Comparison of ENCODE assay signal across 2 cellular contexts in the genomic region with DNA sequence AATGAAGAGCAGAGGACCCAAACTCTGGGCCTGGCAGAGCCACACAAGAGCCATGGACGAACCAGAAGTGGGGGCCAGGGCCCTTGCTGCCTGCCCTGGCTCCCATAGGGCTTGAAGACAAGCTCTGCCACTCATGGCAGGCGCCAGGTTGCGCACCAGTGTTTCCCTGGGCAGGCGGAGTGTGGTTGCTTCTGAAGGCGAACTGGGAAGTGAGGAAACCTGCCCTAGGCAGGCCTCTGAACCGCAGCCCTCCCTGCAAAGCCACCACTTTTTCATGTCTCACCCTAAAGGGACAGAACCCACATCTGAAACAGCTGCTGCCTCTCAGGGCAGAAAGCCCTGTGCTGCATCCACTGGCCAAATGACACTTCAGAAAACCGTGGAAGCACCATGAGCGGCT.
TF ChIP-seq lines count a peak whose summit lies in the region.

No MANE protein-coding gene starts in this region.

TF ChIP-seq in H1, 55 proteins besides CTCF, POLR2A, EP300 and RAD21:
- no peak for TF ChIP-seq JUND (IDR thresholded peaks at IDR 0.05; ENCODE audit: low read length)
- TF ChIP-seq PHF8 (conservative IDR thresholded peaks at IDR 0.05; ENCODE audit: low read depth, low read length), result no peak
- no peak for TF ChIP-seq CHD2 (IDR thresholded peaks at IDR 0.05; ENCODE audit: low read length)
- TF ChIP-seq RNF2 (IDR thresholded peaks at IDR 0.05; ENCODE audit: borderline replicate concordance, low read depth, low read length, missing control alignments, poor library complexity, severe bottlenecking), result no peak
- TF ChIP-seq CHD1 (IDR thresholded peaks at IDR 0.05; ENCODE audit: low read depth, low read length), result no peak
- no peak for TF ChIP-seq TBP (IDR thresholded peaks at IDR 0.05; ENCODE audit: low read depth, low read length)
- TF ChIP-seq CBX5 (IDR thresholded peaks at IDR 0.05; ENCODE audit: low read depth, low read length), result no peak
- TF ChIP-seq, protein P1, sequence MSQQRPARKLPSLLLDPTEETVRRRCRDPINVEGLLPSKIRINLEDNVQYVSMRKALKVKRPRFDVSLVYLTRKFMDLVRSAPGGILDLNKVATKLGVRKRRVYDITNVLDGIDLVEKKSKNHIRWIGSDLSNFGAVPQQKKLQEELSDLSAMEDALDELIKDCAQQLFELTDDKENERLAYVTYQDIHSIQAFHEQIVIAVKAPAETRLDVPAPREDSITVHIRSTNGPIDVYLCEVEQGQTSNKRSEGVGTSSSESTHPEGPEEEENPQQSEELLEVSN (IDR thresholded peaks at IDR 0.05), result no peak
- no peak for TF ChIP-seq BRCA1 (IDR thresholded peaks at IDR 0.05; ENCODE audit: low read depth, low read length)
- TF ChIP-seq CEBPB (IDR thresholded peaks at IDR 0.05; ENCODE audit: low read depth, low read length), result no peak
- TF ChIP-seq SIN3A (conservative IDR thresholded peaks at IDR 0.05 in 1 of 2, IDR thresholded peaks at IDR 0.05 in 1 of 2; ENCODE audit: low read depth in 1 of 2, low read length in 2 of 2), result no peak
- TF ChIP-seq TCF12 (IDR thresholded peaks at IDR 0.05; ENCODE audit: low read depth, low read length), result no peak
- TF ChIP-seq EGR1 (IDR thresholded peaks at IDR 0.05; ENCODE audit: borderline replicate concordance, low read depth, low read length), result no peak

TF ChIP-seq in SK-N-SH, 30 proteins besides CTCF, POLR2A, EP300 and RAD21 (continued from another document):
- no peak for TF ChIP-seq GATA2 (CRISPR knock-in tag; IDR thresholded peaks at IDR 0.05)
- no peak for TF ChIP-seq YY1 (IDR thresholded peaks at IDR 0.05; ENCODE audit: low read depth)
- TF ChIP-seq, protein P2, sequence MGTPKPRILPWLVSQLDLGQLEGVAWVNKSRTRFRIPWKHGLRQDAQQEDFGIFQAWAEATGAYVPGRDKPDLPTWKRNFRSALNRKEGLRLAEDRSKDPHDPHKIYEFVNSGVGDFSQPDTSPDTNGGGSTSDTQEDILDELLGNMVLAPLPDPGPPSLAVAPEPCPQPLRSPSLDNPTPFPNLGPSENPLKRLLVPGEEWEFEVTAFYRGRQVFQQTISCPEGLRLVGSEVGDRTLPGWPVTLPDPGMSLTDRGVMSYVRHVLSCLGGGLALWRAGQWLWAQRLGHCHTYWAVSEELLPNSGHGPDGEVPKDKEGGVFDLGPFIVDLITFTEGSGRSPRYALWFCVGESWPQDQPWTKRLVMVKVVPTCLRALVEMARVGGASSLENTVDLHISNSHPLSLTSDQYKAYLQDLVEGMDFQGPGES (IDR thresholded peaks at IDR 0.05; ENCODE audit: low read depth, low read length), result no peak
- no peak for TF ChIP-seq FOSL2 (IDR thresholded peaks at IDR 0.05; ENCODE audit: borderline replicate concordance, low read depth)
- TF ChIP-seq GABPA (IDR thresholded peaks at IDR 0.05; ENCODE audit: low read depth), result no peak
- no peak for TF ChIP-seq NRF1 (IDR thresholded peaks at IDR 0.05; ENCODE audit: low read depth, low read length)
- no peak for TF ChIP-seq CHD2 (IDR thresholded peaks at IDR 0.05; ENCODE audit: low read length, partially characterized antibody)
- TF ChIP-seq, protein P3, sequence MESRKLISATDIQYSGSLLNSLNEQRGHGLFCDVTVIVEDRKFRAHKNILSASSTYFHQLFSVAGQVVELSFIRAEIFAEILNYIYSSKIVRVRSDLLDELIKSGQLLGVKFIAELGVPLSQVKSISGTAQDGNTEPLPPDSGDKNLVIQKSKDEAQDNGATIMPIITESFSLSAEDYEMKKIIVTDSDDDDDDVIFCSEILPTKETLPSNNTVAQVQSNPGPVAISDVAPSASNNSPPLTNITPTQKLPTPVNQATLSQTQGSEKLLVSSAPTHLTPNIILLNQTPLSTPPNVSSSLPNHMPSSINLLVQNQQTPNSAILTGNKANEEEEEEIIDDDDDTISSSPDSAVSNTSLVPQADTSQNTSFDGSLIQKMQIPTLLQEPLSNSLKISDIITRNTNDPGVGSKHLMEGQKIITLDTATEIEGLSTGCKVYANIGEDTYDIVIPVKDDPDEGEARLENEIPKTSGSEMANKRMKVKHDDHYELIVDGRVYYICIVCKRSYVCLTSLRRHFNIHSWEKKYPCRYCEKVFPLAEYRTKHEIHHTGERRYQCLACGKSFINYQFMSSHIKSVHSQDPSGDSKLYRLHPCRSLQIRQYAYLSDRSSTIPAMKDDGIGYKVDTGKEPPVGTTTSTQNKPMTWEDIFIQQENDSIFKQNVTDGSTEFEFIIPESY (IDR thresholded peaks at IDR 0.05; ENCODE audit: borderline replicate concordance, low read depth), result no peak
- no peak for TF ChIP-seq TCF12 (IDR thresholded peaks at IDR 0.05)
- no peak for TF ChIP-seq FOXM1 (IDR thresholded peaks at IDR 0.05; ENCODE audit: low read depth)
- no peak for TF ChIP-seq POLR2AphosphoS5 (IDR thresholded peaks at IDR 0.05; ENCODE audit: low read depth, low read length)
- no peak for TF ChIP-seq MXI1 (IDR thresholded peaks at IDR 0.05; ENCODE audit: low read depth, low read length)
- TF ChIP-seq, protein P4, sequence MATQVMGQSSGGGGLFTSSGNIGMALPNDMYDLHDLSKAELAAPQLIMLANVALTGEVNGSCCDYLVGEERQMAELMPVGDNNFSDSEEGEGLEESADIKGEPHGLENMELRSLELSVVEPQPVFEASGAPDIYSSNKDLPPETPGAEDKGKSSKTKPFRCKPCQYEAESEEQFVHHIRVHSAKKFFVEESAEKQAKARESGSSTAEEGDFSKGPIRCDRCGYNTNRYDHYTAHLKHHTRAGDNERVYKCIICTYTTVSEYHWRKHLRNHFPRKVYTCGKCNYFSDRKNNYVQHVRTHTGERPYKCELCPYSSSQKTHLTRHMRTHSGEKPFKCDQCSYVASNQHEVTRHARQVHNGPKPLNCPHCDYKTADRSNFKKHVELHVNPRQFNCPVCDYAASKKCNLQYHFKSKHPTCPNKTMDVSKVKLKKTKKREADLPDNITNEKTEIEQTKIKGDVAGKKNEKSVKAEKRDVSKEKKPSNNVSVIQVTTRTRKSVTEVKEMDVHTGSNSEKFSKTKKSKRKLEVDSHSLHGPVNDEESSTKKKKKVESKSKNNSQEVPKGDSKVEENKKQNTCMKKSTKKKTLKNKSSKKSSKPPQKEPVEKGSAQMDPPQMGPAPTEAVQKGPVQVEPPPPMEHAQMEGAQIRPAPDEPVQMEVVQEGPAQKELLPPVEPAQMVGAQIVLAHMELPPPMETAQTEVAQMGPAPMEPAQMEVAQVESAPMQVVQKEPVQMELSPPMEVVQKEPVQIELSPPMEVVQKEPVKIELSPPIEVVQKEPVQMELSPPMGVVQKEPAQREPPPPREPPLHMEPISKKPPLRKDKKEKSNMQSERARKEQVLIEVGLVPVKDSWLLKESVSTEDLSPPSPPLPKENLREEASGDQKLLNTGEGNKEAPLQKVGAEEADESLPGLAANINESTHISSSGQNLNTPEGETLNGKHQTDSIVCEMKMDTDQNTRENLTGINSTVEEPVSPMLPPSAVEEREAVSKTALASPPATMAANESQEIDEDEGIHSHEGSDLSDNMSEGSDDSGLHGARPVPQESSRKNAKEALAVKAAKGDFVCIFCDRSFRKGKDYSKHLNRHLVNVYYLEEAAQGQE (IDR thresholded peaks at IDR 0.05; ENCODE audit: low read depth, low read length), result no peak
- no peak for TF ChIP-seq EZH2phosphoT487 (IDR thresholded peaks at IDR 0.05; ENCODE audit: borderline replicate concordance, low read depth)
